Comparison of ENCODE assay signal across 8 cellular contexts in genomic region chr15:75198560-75199346, GRCh38. TPM values are rescaled to one million over a fixed set of nuclear protein-coding genes. Genes with fewer than 3 reads are reported as not detected.
DNase-seq lines count a peak whose midpoint lies in the region; TF ChIP-seq lines count a peak whose summit lies in the region.

No MANE protein-coding gene starts in this region.

- H3K36me3 ChIP-seq in uterus: no peaks in the 10 kb centered on the region
- no peaks in the 10 kb centered on the region for H3K36me3 ChIP-seq in prostate gland

- no peaks in the 10 kb centered on the region for H3K9me3 ChIP-seq in uterus
- no peaks in the 10 kb centered on the region for H3K9me3 ChIP-seq in prostate gland

- TF ChIP-seq POLR2A in uterus (IDR thresholded peaks at IDR 0.05) (no peak), prostate gland (IDR thresholded peaks at IDR 0.05) (no peak)

- intact Hi-C loops in uterus (cut with DNase I; ENCODE audit: low total_unique reads) (no loop called here), prostate gland (cut with DNase I) (no loop called here)

- H3K4me1 ChIP-seq in uterus (peaks cover 4 to 6% of the 10 kb centered on the region in 2 donors), prostate gland (replicated peaks) (peaks cover 7% of the 10 kb centered on the region)

- 87% methylated on average over 3 of the region's 3 CpGs for WGBS in prostate gland

- DNase-seq in Caki2 (ENCODE audit: low read depth) (peak; percentile 65), GM19238 (ENCODE audit: insufficient read length, low spot score) (peak; percentile 36), OCI-M2 (lab: John Stamatoyannopoulos, UW; ENCODE audit: unreplicated experiment) (peak; percentile 60), fibroblast of mammary gland (ENCODE audit: low read depth) (peak; percentile 40), uterus (no peak), prostate gland (ENCODE audit: low spot score) (no peak), iPS-NIHi7 (ENCODE audit: extremely low spot score) (no peak), coronary artery (ENCODE audit: low spot score) (no peak)

- H3K27me3 ChIP-seq in uterus: no peaks in the 10 kb centered on the region
- no peaks in the 10 kb centered on the region for H3K27me3 ChIP-seq in prostate gland (replicated peaks; ENCODE audit: insufficient read depth)

- H3K27ac ChIP-seq in uterus (no peak overlapping the region), prostate gland (no peak overlapping the region), coronary artery (no peak overlapping the region)

- no peak for TF ChIP-seq CTCF in fibroblast of mammary gland (conservative IDR thresholded peaks at IDR 0.05; ENCODE audit: control insufficient read depth, insufficient read depth, low read depth, low read length)
- no peak for TF ChIP-seq CTCF in uterus (IDR thresholded peaks at IDR 0.05)
- no peak for TF ChIP-seq CTCF in prostate gland (IDR thresholded peaks at IDR 0.05)
- TF ChIP-seq CTCF in coronary artery (IDR thresholded peaks at IDR 0.05): no peak

- H3K4me3 ChIP-seq in fibroblast of mammary gland (ENCODE audit: control insufficient read depth, low read depth, low read length) (no peak overlapping the region), uterus (no peak overlapping the region), prostate gland (no peak overlapping the region), coronary artery (no peak overlapping the region)

- in situ Hi-C loops in Caki2 (cut with HindIII; ENCODE audit: low pct_unique_long_range_greater_than_20kb, low sequenced_read_pairs): no loop called here

RNA-seq across cellular contexts. Expression of gene C15orf39, which starts 2.9 kb away (rescaled TPM):
- 7.6 and 7.7 TPM in 2 replicates for total RNA-seq in Caki2 (2014; rRNA removed; shearing (Covaris generic); ENCODE audit: low replicate concordance)
- total RNA-seq in uterus (10 to 100 TPM in 2 of 4 donors, 1 to 10 TPM in 2; 4.6 to 43.9 (median 14.1) TPM), prostate gland (10 to 100 TPM; 17.9 to 96.3 TPM)

RNA-seq across cellular contexts. Expression of gene GOLGA6C, which starts 59.4 kb away (rescaled TPM):
- total RNA-seq in Caki2 (2014; rRNA removed; shearing (Covaris generic); ENCODE audit: low replicate concordance): not detected in 2 replicates
- total RNA-seq in uterus: not detected
- 1 to 10 TPM in 1 of 2 donors, not detected in 1; 1.5 TPM for total RNA-seq in prostate gland

Comparison
In these comparisons a context has a peak if more than half of its experiments do, and no peak if none do; other contexts are left out.
1. DNase-seq: peak in Caki2 (single experiment), GM19238 (single experiment), OCI-M2 (single experiment) and fibroblast of mammary gland (single experiment); none in uterus (0 of 2), prostate gland (single experiment), iPS-NIHi7 (single experiment) and coronary artery (single experiment).